Comparison of ENCODE assay signal across 1 cellular context in genomic region chr14:35414365-35414764, GRCh38.
TF ChIP-seq lines count a peak whose summit lies in the region.

No MANE protein-coding gene starts in this region.

TF ChIP-seq in HepG2, 621 proteins besides CTCF, POLR2A, EP300 and RAD21 (continued from another document):
- peak; percentile 43; the same call in 1 of the 2 replicates for TF ChIP-seq ARID5B (CRISPR knock-in tag; IDR thresholded peaks at IDR 0.05)
- TF ChIP-seq FOXA1 (IDR thresholded peaks at IDR 0.05), result 0 out of 2 replicates have a peak, but pooled peaks have one; percentile 3
- peak; percentile 20; the same call in 1 of the 2 replicates for TF ChIP-seq FOXA1 (CRISPR knock-in tag; IDR thresholded peaks at IDR 0.05)
- TF ChIP-seq ZFP41 (CRISPR knock-in tag; IDR thresholded peaks at IDR 0.05; ENCODE audit: borderline replicate concordance), result no peak
- no peak for TF ChIP-seq SIX4 (CRISPR knock-in tag; IDR thresholded peaks at IDR 0.05)
- TF ChIP-seq SALL1 (CRISPR knock-in tag; IDR thresholded peaks at IDR 0.05), result peak; percentile 16; the same call in 1 of the 2 replicates
- TF ChIP-seq CEBPZ (IDR thresholded peaks at IDR 0.05; ENCODE audit: low read length), result no peak
- TF ChIP-seq TFAP4 (IDR thresholded peaks at IDR 0.05; ENCODE audit: borderline replicate concordance, low read depth), result 0 out of 2 replicates have a peak, but pooled peaks have one; percentile 16
- 0 out of 2 replicates have a peak, but pooled peaks have one; percentile 10 for TF ChIP-seq MIXL1 (CRISPR knock-in tag; IDR thresholded peaks at IDR 0.05)
- TF ChIP-seq RARA (CRISPR knock-in tag; IDR thresholded peaks at IDR 0.05), result peak; percentile 43; the same call in 1 of the 2 replicates
- TF ChIP-seq ZNF234 (CRISPR knock-in tag; conservative IDR thresholded peaks at IDR 0.05), result no peak
- TF ChIP-seq FUBP1 (CRISPR knock-in tag; IDR thresholded peaks at IDR 0.05; ENCODE audit: borderline replicate concordance), result no peak
